Comparison of ENCODE assay signal across 19 cellular contexts in the genomic region with DNA sequence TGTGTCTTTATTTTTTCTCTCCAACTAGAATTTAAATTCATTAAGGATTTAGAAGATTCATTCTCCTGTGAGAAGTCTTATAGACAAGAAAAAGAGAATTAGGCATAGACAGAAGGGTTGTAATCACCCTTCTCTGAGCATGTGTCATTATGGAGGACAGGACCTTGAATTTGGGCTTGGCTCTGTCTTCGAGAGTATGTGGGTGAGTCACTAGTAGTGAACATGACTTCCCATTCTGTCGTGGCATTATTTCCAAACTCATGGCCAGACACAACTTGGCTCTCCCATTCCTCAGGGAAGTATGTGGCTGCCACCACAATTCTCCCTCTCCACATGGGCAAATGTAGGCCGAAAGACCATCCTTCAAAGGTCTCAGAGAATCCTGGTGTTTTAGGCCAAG. TPM values are rescaled to one million over a fixed set of nuclear protein-coding genes. Genes with fewer than 3 reads are reported as not detected.
DNase-seq lines count a peak whose midpoint lies in the region; ATAC-seq and TF ChIP-seq lines count a peak whose summit lies in the region.
"Had no signal": no experiment of that assay in that cellular context is flagged by ENCODE, and none has a peak within 500 bp of the region (broad histone marks: within the 10 kb centered on the region; RNA-seq: fewer than 3 reads in every experiment).

No MANE protein-coding gene starts in this region.

- ATAC-seq in psoas muscle (peak; percentile 39 to 69 (median 60)), GM18868 (IDR thresholded peaks at IDR 0.05; ENCODE audit: unreplicated experiment) (no peak)
- ATAC-seq: stimulated activated naive CD8-positive, alpha-beta T cell treated with anti-CD3 and anti-CD28 coated beads, Interleukin-15, amount 100 ng/mL, for 72 hours had no signal

- TF ChIP-seq POLR2A in uterus (IDR thresholded peaks at IDR 0.05), result no peak

- H3K27me3 ChIP-seq in psoas muscle (ENCODE audit: insufficient read depth in 3 of 3, low read length in 2 of 3) (no peaks in the 10 kb centered on the region), uterus (no peaks in the 10 kb centered on the region)
- H3K27me3 ChIP-seq: BE2C had no signal

- TF ChIP-seq CTCF in psoas muscle (IDR thresholded peaks at IDR 0.05) (no peak), uterus (IDR thresholded peaks at IDR 0.05) (no peak)

- H3K4me1 ChIP-seq in psoas muscle (no peaks in the 10 kb centered on the region), uterus (no peaks in the 10 kb centered on the region)
- H3K4me1 ChIP-seq: BE2C had no signal

- H3K9me3 ChIP-seq in psoas muscle (no peaks in the 10 kb centered on the region), uterus (no peaks in the 10 kb centered on the region)
- H3K9me3 ChIP-seq: BE2C had no signal

- peaks cover 0 to 18% of the 10 kb centered on the region in 2 donors for H3K36me3 ChIP-seq in psoas muscle (ENCODE audit: insufficient read depth in 1 of 2, low read depth in 1 of 2)
- H3K36me3 ChIP-seq in uterus, result no peaks in the 10 kb centered on the region
- H3K36me3 ChIP-seq: BE2C had no signal

- DNase-seq in Daoy (ENCODE audit: low read depth), result peak; percentile 30
- DNase-seq in OCI-M1 (lab: John Stamatoyannopoulos, UW), result peak; percentile 28
- peak; percentile 48 for DNase-seq in epithelial cell of prostate (ENCODE audit: low read depth, low spot score)
- no peak for DNase-seq in psoas muscle
- no peak for DNase-seq in uterus
- DNase-seq in G401 (ENCODE audit: low spot score), result no peak
- DNase-seq in HuH-7.5 (ENCODE audit: low spot score), result no peak
- DNase-seq: activated CD4-positive, alpha-beta T cell treated with anti-CD3 and anti-CD28 coated beads, Interleukin-2, amount 10 ng/mL, durations not matched to agents 7 days and 5 days; activated naive CD8-positive, alpha-beta T cell treated with anti-CD3 and anti-CD28 coated beads for 36 hours; activated T-cell treated with anti-CD3 and anti-CD28 coated beads, Interleukin-2, amount 50 U/mL, for 1 hour; BE2C; DND-41; erythroblast; stimulated activated naive CD8-positive, alpha-beta T cell treated with anti-CD3 and anti-CD28 coated beads, Interleukin-15, amount 100 ng/mL, for 72 hours; T1000 had no signal

- intact Hi-C loops in psoas muscle (cut with DNase I), result no loop called here
- intact Hi-C loops in uterus (cut with DNase I; ENCODE audit: low total_unique reads), result no loop called here

- H3K27ac ChIP-seq in epithelial cell of prostate, result peak overlapping the region; percentile 64
- H3K27ac ChIP-seq in psoas muscle, result no peak overlapping the region
- H3K27ac ChIP-seq in uterus, result peak overlapping the region in 1 of 2 donors; percentile 41

- WGBS in psoas muscle, 3 donors, result 67 to 78% (median 67%) methylated on average over 3 of the region's 3 CpGs

- in situ Hi-C loops in G401 (cut with HindIII; ENCODE audit: low sequenced_read_pairs), result no loop called here

- H3K4me3 ChIP-seq in psoas muscle, result no peak overlapping the region
- H3K4me3 ChIP-seq in uterus, result no peak overlapping the region
- H3K4me3 ChIP-seq: lung, skin epidermis had no signal

RNA-seq across cellular contexts. Expression of a gene that starts 14.3 kb away (rescaled TPM):
- total RNA-seq in Daoy (2014; rRNA removed; shearing (Covaris generic)), result 0.06 TPM in 1 of 2 replicates, not detected in the other
- total RNA-seq in psoas muscle, result under 1 TPM in 3 of 4 donors, not detected in 1; 0.11 to 0.34 (median 0.29) TPM
- polyA plus RNA-seq in psoas muscle, result under 1 TPM in 2 of 3 donors, not detected in 1; 0.04 to 0.32 TPM
- total RNA-seq in uterus, result 1 to 10 TPM in 1 of 4 donors, under 1 TPM in 1, not detected in 2; 0.41 to 1.0 TPM
- not detected in 2 replicates for total RNA-seq in G401 (2014; rRNA removed; shearing (Covaris generic))
- total RNA-seq: SK-MEL-5 had no signal

RNA-seq across cellular contexts. Expression of a gene that starts 58.9 kb away (rescaled TPM):
- total RNA-seq in Daoy (2014; rRNA removed; shearing (Covaris generic)), result 6.9 and 9.9 TPM in 2 replicates
- total RNA-seq in psoas muscle (1 to 10 TPM; 3.2 to 7.7 (median 6.0) TPM), uterus (10 to 100 TPM in 2 of 4 donors, 1 to 10 TPM in 2; 2.4 to 27.5 (median 17.1) TPM)
- polyA plus RNA-seq in psoas muscle, result 1 to 10 TPM; 2.5 to 3.9 (median 2.7) TPM
- total RNA-seq in G401 (2014; rRNA removed; shearing (Covaris generic)), result 16.1 and 19.2 TPM in 2 replicates

Comparison
In these comparisons a context has a peak if more than half of its experiments do, and no peak if none do; other contexts are left out.
1. DNase-seq: peak in Daoy (single experiment), OCI-M1 (single experiment) and epithelial cell of prostate (single experiment); none in psoas muscle (0 of 2), uterus (0 of 2), G401 (single experiment) and HuH-7.5 (single experiment).